ENCODE assay signal across 33 cellular contexts in the genomic region with DNA sequence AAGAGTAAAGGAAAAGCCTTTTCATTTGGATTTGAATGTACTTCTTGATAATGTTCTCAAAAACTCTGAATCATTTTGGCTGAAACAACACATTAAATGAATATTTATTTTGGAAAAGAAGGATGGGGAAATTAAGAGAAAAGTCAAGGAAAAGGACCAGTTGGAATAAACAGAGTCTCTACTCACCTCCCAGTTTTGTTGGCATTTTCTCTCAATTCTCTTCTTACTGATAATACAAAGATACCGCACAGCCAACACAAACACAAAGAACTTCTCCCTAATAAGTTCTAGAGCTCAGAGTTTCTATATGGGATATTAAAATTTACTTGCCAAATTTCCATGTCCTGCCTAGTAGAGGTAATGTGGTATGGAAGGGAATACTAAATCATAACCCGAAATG.
"Had no signal": no experiment of that assay in that cellular context is flagged by ENCODE, and none has a peak within 500 bp of the region (broad histone marks: within the 10 kb centered on the region; RNA-seq: fewer than 3 reads in every experiment).

No MANE protein-coding gene starts in this region.

- DNase-seq: Karpas-422, Kasumi-1, MG63, MM.1S, MV-4-11, NCI-H1048, NCI-H1092, NCI-H1092 treated with DMSO at 0.1 percent for 48 hours, NCI-H1105, NCI-H1105 treated with DMSO at 0.1 percent for 48 hours, NCI-H1417, NCI-H1417 treated with DMSO at 0.1 percent for 48 hours, NCI-H1436, NCI-H1436 treated with DMSO at 0.1 percent for 48 hours, NCI-H146, NCI-H1694, NCI-H1694 treated with DMSO at 0.1 percent for 48 hours, NCI-H187, NCI-H187 treated with DMSO at 0.1 percent for 48 hours, NCI-H1930, NCI-H2029, NCI-H2029 treated with DMSO at 0.1 percent for 48 hours, NCI-H2081, NCI-H2081 treated with DMSO at 0.1 percent for 48 hours, NCI-H2107, NCI-H2171, NCI-H2171 treated with DMSO at 0.1 percent for 48 hours, NCI-H2227 treated with DMSO at 0.1 percent for 48 hours, NCI-H226, NCI-H345, NCI-H446, NCI-H446 treated with DMSO at 0.1 percent for 48 hours, NCI-H510A had no signal

- H3K4me3 ChIP-seq: MG63 had no signal
